ENCODE assay signal across 8 cellular contexts in the genomic region with DNA sequence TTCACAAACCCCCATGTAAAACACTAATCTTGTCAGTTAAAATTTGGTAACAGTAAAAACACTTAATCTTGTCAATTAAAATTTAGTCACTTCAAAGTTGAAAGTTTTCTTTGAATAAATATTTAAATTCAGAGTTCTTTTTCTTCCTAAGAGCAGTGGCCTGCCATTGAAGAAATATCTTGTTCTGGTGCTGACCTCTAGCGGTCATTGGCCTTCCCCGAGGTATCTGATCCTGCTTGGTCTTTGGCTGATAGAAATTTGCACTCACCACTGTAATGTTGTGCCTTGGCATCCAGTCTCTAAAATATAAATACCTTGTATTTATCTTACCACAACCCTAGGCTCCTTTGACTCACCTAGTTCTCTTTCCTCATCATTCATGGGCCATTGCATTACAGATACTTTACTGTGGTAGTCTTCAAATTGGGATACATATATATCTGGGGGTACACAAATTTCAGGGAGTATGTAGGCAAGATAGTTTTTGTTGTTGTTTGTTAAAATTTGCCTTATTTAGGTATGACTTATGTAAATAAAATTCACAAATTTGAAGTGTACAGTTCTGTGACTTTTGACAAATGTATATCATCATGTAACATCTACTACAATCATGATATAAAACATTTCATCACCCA. TPM values are rescaled to one million over a fixed set of nuclear protein-coding genes. Genes with fewer than 3 reads are reported as not detected.
A peak's percentile ranks its signal among the peaks of the same experiment; 100 is the strongest.
DNase-seq lines count a peak whose midpoint lies in the region; ATAC-seq and TF ChIP-seq lines count a peak whose summit lies in the region.

No MANE protein-coding gene starts in this region.

- TF ChIP-seq CTCF in lower lobe of right lung (IDR thresholded peaks at IDR 0.05), result peak; percentile 90

- H3K4me1 Mint-ChIP-seq in activated CD4-positive, alpha-beta T cell treated with anti-CD3 and anti-CD28 coated beads, Interleukin-2, amount 10 ng/mL, durations not matched to agents 7 days and 5 days, result no peaks in the 10 kb centered on the region

- intact Hi-C loops in lower lobe of right lung (cut with DNase I), result loop anchor here (10.0 kb wide), 1 partner anchor 73 kb away; the partner anchor contains the start of gene SDAD1

- H3K9me3 ChIP-seq in lower lobe of right lung, result no peaks in the 10 kb centered on the region

- DNase-seq in NCI-H524 (lab: John Stamatoyannopoulos, UW), result peak; percentile 21 to 52
- no peak for DNase-seq in NCI-H524 treated with DMSO at 0.1 percent for 48 hours (lab: John Stamatoyannopoulos, UW)
- DNase-seq in NCI-H510A treated with DMSO at 0.1 percent for 48 hours (lab: John Stamatoyannopoulos, UW), result peak; percentile 81
- DNase-seq in activated CD4-positive, alpha-beta T cell treated with anti-CD3 and anti-CD28 coated beads, Interleukin-2, amount 10 ng/mL, durations not matched to agents 7 days and 5 days, result peak; percentile 82
- peak; percentile 88 for DNase-seq in dermis blood vessel endothelial cell
- peak; percentile 54 for DNase-seq in lower lobe of right lung
- DNase-seq in stimulated activated CD8-positive, alpha-beta memory T cell treated with anti-CD3 and anti-CD28 coated beads, Interleukin-12 subunit alpha, Interleukin-12 subunit beta, amount 100 ng/mL, for 24 hours (ENCODE audit: extremely low read depth), result peak; percentile 39

- no peaks in the 10 kb centered on the region for H3K9me3 Mint-ChIP-seq in activated CD4-positive, alpha-beta T cell treated with anti-CD3 and anti-CD28 coated beads, Interleukin-2, amount 10 ng/mL, durations not matched to agents 7 days and 5 days

- no peak overlapping the region for H3K4me3 Mint-ChIP-seq in activated CD4-positive, alpha-beta T cell treated with anti-CD3 and anti-CD28 coated beads, Interleukin-2, amount 10 ng/mL, durations not matched to agents 7 days and 5 days

- peak; percentile 63 for ATAC-seq in HG03103 (IDR thresholded peaks at IDR 0.05; ENCODE audit: low read depth, unreplicated experiment)
- peak; percentile 74 to 87 for ATAC-seq in lower lobe of right lung

- no peaks in the 10 kb centered on the region for H3K4me1 ChIP-seq in lower lobe of right lung

- no peaks in the 10 kb centered on the region for H3K27me3 ChIP-seq in lower lobe of right lung (ENCODE audit: low read depth)

- no peak overlapping the region for H3K27ac ChIP-seq in lower lobe of right lung

- POLR2A ChIA-PET in activated CD4-positive, alpha-beta T cell treated with anti-CD3 and anti-CD28 coated beads, Interleukin-2, amount 10 ng/mL, durations not matched to agents 7 days and 5 days (lab: Charles Lee), result no interaction called here

- no peak overlapping the region for H3K4me3 ChIP-seq in lower lobe of right lung

- H3K36me3 Mint-ChIP-seq in activated CD4-positive, alpha-beta T cell treated with anti-CD3 and anti-CD28 coated beads, Interleukin-2, amount 10 ng/mL, durations not matched to agents 7 days and 5 days (ENCODE audit: low read depth), result no peaks in the 10 kb centered on the region

- H3K27ac Mint-ChIP-seq in activated CD4-positive, alpha-beta T cell treated with anti-CD3 and anti-CD28 coated beads, Interleukin-2, amount 10 ng/mL, durations not matched to agents 7 days and 5 days, result no peak overlapping the region

- CTCF ChIA-PET in activated CD4-positive, alpha-beta T cell treated with anti-CD3 and anti-CD28 coated beads, Interleukin-2, amount 10 ng/mL, durations not matched to agents 7 days and 5 days (lab: Charles Lee), result interaction anchor here (1.0 to 1.6 kb wide), 4 partner anchors 10 to 152 kb away, joined by 3 to 10 read pairs (median 4); no protein-coding TSS in a partner anchor

- no peaks in the 10 kb centered on the region for H3K27me3 Mint-ChIP-seq in activated CD4-positive, alpha-beta T cell treated with anti-CD3 and anti-CD28 coated beads, Interleukin-2, amount 10 ng/mL, durations not matched to agents 7 days and 5 days

- H3K36me3 ChIP-seq in lower lobe of right lung, result no peaks in the 10 kb centered on the region

RNA-seq across cellular contexts. Expression of gene ART3, which starts 6.7 kb away (rescaled TPM):
- not detected for total RNA-seq in activated CD4-positive, alpha-beta T cell treated with anti-CD3 and anti-CD28 coated beads, Interleukin-2, amount 10 ng/mL, durations not matched to agents 7 days and 5 days
- total RNA-seq in dermis blood vessel endothelial cell (not detected in 2 replicates), lower lobe of right lung (not detected)

RNA-seq across cellular contexts. Expression of gene CXCL11, which starts 31.9 kb away (rescaled TPM):
- total RNA-seq in activated CD4-positive, alpha-beta T cell treated with anti-CD3 and anti-CD28 coated beads, Interleukin-2, amount 10 ng/mL, durations not matched to agents 7 days and 5 days, result not detected
- total RNA-seq in dermis blood vessel endothelial cell (2.0 and 2.7 TPM in 2 replicates), lower lobe of right lung (0.62 TPM)

RNA-seq across cellular contexts. Expression of gene CXCL10, which starts 44.5 kb away (rescaled TPM):
- under 1 TPM; 0.27 to 0.40 TPM for total RNA-seq in activated CD4-positive, alpha-beta T cell treated with anti-CD3 and anti-CD28 coated beads, Interleukin-2, amount 10 ng/mL, durations not matched to agents 7 days and 5 days
- 0.14 and 1.4 TPM in 2 replicates for total RNA-seq in dermis blood vessel endothelial cell
- total RNA-seq in lower lobe of right lung, result 3.3 TPM
